ENCODE assay signal across 25 cellular contexts in the genomic region with DNA sequence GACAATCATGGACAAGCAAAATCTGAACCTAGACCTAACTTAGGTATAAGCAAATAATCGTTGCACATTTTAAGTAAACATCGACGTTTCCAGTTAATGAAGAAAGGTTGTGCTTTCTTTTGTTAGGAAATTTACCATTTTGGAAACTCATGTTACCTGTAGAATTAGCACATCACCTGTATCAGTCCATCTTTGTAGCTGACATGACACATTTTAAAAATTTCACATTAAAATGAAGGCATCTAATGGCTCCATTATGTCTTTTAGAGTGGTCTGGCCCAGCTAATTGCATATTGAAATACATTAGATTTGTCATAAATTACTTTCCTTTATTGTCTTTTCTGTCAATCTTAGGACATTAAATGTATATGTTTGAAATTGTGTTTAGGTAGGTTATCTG.
"Had no signal": no experiment of that assay in that cellular context is flagged by ENCODE, and none has a peak within 500 bp of the region (broad histone marks: within the 10 kb centered on the region; RNA-seq: fewer than 3 reads in every experiment).

No MANE protein-coding gene starts in this region.

- FAIRE-seq: colon, frontal cortex, TTC549 had no signal

- H3K27ac ChIP-seq: adrenal gland, ascending aorta, brain microvascular endothelial cell, esophagus muscularis mucosa, neutrophil, ovary, prostate gland, thyroid gland, upper lobe of right lung, WERI-Rb-1 had no signal

- H3K27me3 Mint-ChIP-seq: activated naive CD8-positive, alpha-beta T cell; activated T-cell treated with anti-CD3 and anti-CD28 coated beads, Interleukin-2, amount 50 U/mL, for 24 hours; stimulated activated naive CD8-positive, alpha-beta T cell treated with anti-CD3 and anti-CD28 coated beads, Interleukin-15, Interleukin-2, amounts not matched to agents 100 ng/mL and 50 ng/mL, for 24 hours had no signal

- ATAC-seq: upper lobe of right lung had no signal

- H3K27ac Mint-ChIP-seq: activated naive CD8-positive, alpha-beta T cell; activated T-cell treated with anti-CD3 and anti-CD28 coated beads, Interleukin-2, amount 50 U/mL, for 24 hours; activated T-helper 2 cell treated with anti-CD3 and anti-CD28 coated beads, Interferon-gamma antibody, Interleukin-2, Interleukin-4, amounts not matched to agents 10 μg/mL and 5 μg/mL and 100 μg/mL, durations not matched to agents 14 hours and 24 hours and 36 hours; nephron; T-helper 2 cell treated with Interferon-gamma antibody and Interleukin-4, amounts not matched to agents 5 μg/mL and 100 μg/mL, for 36 hours had no signal

- H3K4me3 Mint-ChIP-seq: activated naive CD8-positive, alpha-beta T cell; activated T-cell treated with anti-CD3 and anti-CD28 coated beads, Interleukin-2, amount 50 U/mL, for 24 hours; nephron; stimulated activated naive CD8-positive, alpha-beta T cell treated with anti-CD3 and anti-CD28 coated beads, Interleukin-15, Interleukin-2, amounts not matched to agents 100 ng/mL and 50 ng/mL, for 24 hours; T-helper 2 cell treated with Interferon-gamma antibody and Interleukin-4, amounts not matched to agents 5 μg/mL and 100 μg/mL, for 36 hours had no signal

- H3K27me3 ChIP-seq: adrenal gland, ascending aorta, brain microvascular endothelial cell, esophagus muscularis mucosa, neutrophil, ovary, thyroid gland, upper lobe of right lung had no signal

- H3K4me3 ChIP-seq: adrenal gland, ascending aorta, esophagus muscularis mucosa, ovary, prostate gland, thyroid gland, upper lobe of right lung had no signal

- DNase-seq: activated naive CD4-positive, alpha-beta T cell; activated T-cell treated with anti-CD3 and anti-CD28 coated beads, Interleukin-2, amount 50 U/mL, for 24 hours; adrenal gland; brain microvascular endothelial cell; central memory CD4-positive, alpha-beta T cell; hypothalamus; ovary; stimulated activated CD4-positive, alpha-beta T cell treated with anti-CD3 and anti-CD28 coated beads, Interleukin-12 subunit alpha, Interleukin-12 subunit beta, amount 100 ng/mL, for 4 hours; stimulated activated CD4-positive, alpha-beta T cell treated with anti-CD3 and anti-CD28 coated beads, Interleukin-4, amount 100 ng/mL, for 4 hours; substantia nigra; thyroid gland; upper lobe of right lung; WERI-Rb-1 had no signal

- H3K9me3 Mint-ChIP-seq: activated T-cell treated with anti-CD3 and anti-CD28 coated beads, Interleukin-2, amount 50 U/mL, for 24 hours; activated T-helper 2 cell treated with anti-CD3 and anti-CD28 coated beads, Interferon-gamma antibody, Interleukin-2, Interleukin-4, amounts not matched to agents 10 μg/mL and 5 μg/mL and 100 μg/mL, durations not matched to agents 14 hours and 24 hours and 36 hours; nephron; stimulated activated naive CD8-positive, alpha-beta T cell treated with anti-CD3 and anti-CD28 coated beads, Interleukin-15, Interleukin-2, amounts not matched to agents 100 ng/mL and 50 ng/mL, for 24 hours; T-helper 2 cell treated with Interferon-gamma antibody and Interleukin-4, amounts not matched to agents 5 μg/mL and 100 μg/mL, for 36 hours had no signal

- H3K9me3 ChIP-seq: adrenal gland, ascending aorta, esophagus muscularis mucosa, neutrophil, ovary, prostate gland, thyroid gland, upper lobe of right lung had no signal

- H3K36me3 ChIP-seq: adrenal gland, ascending aorta, brain microvascular endothelial cell, neutrophil, ovary, prostate gland, thyroid gland, upper lobe of right lung had no signal

- H3K4me1 ChIP-seq: prostate gland had no signal
